13 cellular contexts compared by ENCODE assay signal in the genomic region with DNA sequence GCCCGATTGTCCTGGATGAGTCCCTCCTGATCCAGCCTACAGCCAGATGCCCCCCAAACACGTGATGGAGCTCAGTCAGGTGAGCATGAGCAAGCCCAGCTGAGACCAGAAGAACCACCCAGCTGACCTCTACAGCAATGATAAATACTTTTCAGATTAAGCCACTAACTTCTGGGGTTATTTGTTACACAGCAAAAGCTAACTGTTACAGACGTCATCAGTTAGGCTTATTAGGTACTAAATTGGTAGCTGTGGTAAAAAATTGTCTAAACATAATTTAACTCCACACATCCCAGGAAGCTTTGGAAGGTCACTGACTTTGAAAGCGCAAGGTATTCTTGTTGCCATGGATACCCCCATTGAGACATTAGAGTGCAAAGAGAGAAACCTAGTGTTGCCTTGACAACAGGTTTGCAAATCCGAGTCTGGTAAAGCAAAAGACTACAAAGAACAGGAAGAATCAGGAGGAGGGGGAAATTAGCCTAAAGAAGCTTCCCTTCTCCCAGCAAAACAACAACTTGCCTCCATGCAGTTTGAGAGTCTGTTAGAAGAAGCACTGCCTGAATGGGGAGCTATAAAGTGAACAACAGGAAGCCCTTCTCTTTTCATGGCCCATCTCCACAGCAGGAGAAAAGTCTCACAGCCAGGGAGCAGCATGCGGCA. TPM values are rescaled to one million over a fixed set of nuclear protein-coding genes. Genes with fewer than 3 reads are reported as not detected.
A peak's percentile ranks its signal among the peaks of the same experiment; 100 is the strongest.
DNase-seq lines count a peak whose midpoint lies in the region; ATAC-seq and TF ChIP-seq lines count a peak whose summit lies in the region.
"Had no signal": no experiment of that assay in that cellular context is flagged by ENCODE, and none has a peak within 500 bp of the region (broad histone marks: within the 10 kb centered on the region; RNA-seq: fewer than 3 reads in every experiment).

No MANE protein-coding gene starts in this region.

- no peak overlapping the region for H3K4me3 ChIP-seq in iPS DF 6.9 (ENCODE audit: low read length)
- no peak overlapping the region for H3K4me3 ChIP-seq in esophagus muscularis mucosa
- H3K4me3 ChIP-seq: esophagus squamous epithelium had no signal

- no peaks in the 10 kb centered on the region for H3K9me3 Mint-ChIP-seq in stimulated activated naive CD8-positive, alpha-beta T cell treated with anti-CD3 and anti-CD28 coated beads, Interleukin-15, Interleukin-2, amounts not matched to agents 100 ng/mL and 50 ng/mL, for 24 hours
- peaks cover 14% of the 10 kb centered on the region for H3K9me3 Mint-ChIP-seq in WTC11

- no peak for TF ChIP-seq POLR2A in esophagus muscularis mucosa (IDR thresholded peaks at IDR 0.05; ENCODE audit: low read depth)

- TF ChIP-seq EP300 in esophagus muscularis mucosa (IDR thresholded peaks at IDR 0.05) = no peak

- H3K27me3 ChIP-seq in iPS DF 6.9 (ENCODE audit: control insufficient read depth, insufficient read depth, low read length) (no peaks in the 10 kb centered on the region), esophagus muscularis mucosa (peaks cover 0 to 28% (median 0%) of the 10 kb centered on the region in 4 donors)

- TF ChIP-seq CTCF in WTC11 (IDR thresholded peaks at IDR 0.05) = no peak
- no peak for TF ChIP-seq CTCF in esophagus muscularis mucosa (IDR thresholded peaks at IDR 0.05)

- no peak for ATAC-seq in stimulated activated naive CD8-positive, alpha-beta T cell treated with anti-CD3 and anti-CD28 coated beads, Interleukin-15, Interleukin-2, amounts not matched to agents 100 U/mL and 50 U/mL, for 24 hours
- peak; percentile 75 for ATAC-seq in WTC11
- ATAC-seq: HCT116 had no signal

- no CpG with 5 or more reads among the region's 6 CpGs for WGBS in iPS DF 6.9 (ENCODE audit: insufficient coverage, insufficient read length)
- 60% methylated on average over 6 of the region's 6 CpGs for whole genome bisulfite sequencing in esophagus muscularis mucosa

- H3K27ac Mint-ChIP-seq in stimulated activated naive CD8-positive, alpha-beta T cell treated with anti-CD3 and anti-CD28 coated beads, Interleukin-15, Interleukin-2, amounts not matched to agents 100 ng/mL and 50 ng/mL, for 24 hours = peak overlapping the region; percentile 82
- H3K27ac Mint-ChIP-seq in WTC11 = peak overlapping the region; percentile 71

- peak overlapping the region; percentile 80 for H3K4me3 Mint-ChIP-seq in stimulated activated naive CD8-positive, alpha-beta T cell treated with anti-CD3 and anti-CD28 coated beads, Interleukin-15, Interleukin-2, amounts not matched to agents 100 ng/mL and 50 ng/mL, for 24 hours
- no peak overlapping the region for H3K4me3 Mint-ChIP-seq in WTC11
- H3K4me3 Mint-ChIP-seq: nephron had no signal

- intact Hi-C loops in esophagus muscularis mucosa (cut with DNase I) = no loop called here

- H3K36me3 Mint-ChIP-seq in stimulated activated naive CD8-positive, alpha-beta T cell treated with anti-CD3 and anti-CD28 coated beads, Interleukin-15, Interleukin-2, amounts not matched to agents 100 ng/mL and 50 ng/mL, for 24 hours (ENCODE audit: low read depth) = no peaks in the 10 kb centered on the region
- H3K36me3 Mint-ChIP-seq in WTC11 = peaks cover 13% of the 10 kb centered on the region

- POLR2A ChIA-PET in WTC11 (lab: Charles Lee) = interaction anchor here (0.8 to 1.0 kb wide), 2 partner anchors 17 to 34 kb away, joined by 3 to 4 read pairs; no protein-coding TSS in a partner anchor

- DNase-seq in stimulated activated naive CD8-positive, alpha-beta T cell treated with anti-CD3 and anti-CD28 coated beads, Interleukin-15, Interleukin-2, amounts not matched to agents 100 U/mL and 50 U/mL, for 24 hours = no peak
- DNase-seq in WTC11 (ENCODE audit: low spot score) (no peak), iPS DF 6.9 (ENCODE audit: low read depth, low spot score) (peak; percentile 39), esophagus muscularis mucosa (ENCODE audit: extremely low spot score) (no peak), pons (ENCODE audit: low spot score) (no peak), C1 segment of cervical spinal cord (lab: John Stamatoyannopoulos, UW) (no peak)
- no peak for DNase-seq in activated CD4-positive, CD25-positive, alpha-beta regulatory T cell (lab: John Stamatoyannopoulos, UW)
- DNase-seq: esophagus squamous epithelium; NCI-H1694 treated with DMSO at 0.1 percent for 48 hours; stimulated activated CD4-positive, alpha-beta T cell treated with anti-CD3 and anti-CD28 coated beads, Interleukin-12 subunit alpha, Interleukin-12 subunit beta, amount 100 ng/mL, for 4 hours had no signal

- no peaks in the 10 kb centered on the region for H3K27me3 Mint-ChIP-seq in stimulated activated naive CD8-positive, alpha-beta T cell treated with anti-CD3 and anti-CD28 coated beads, Interleukin-15, Interleukin-2, amounts not matched to agents 100 ng/mL and 50 ng/mL, for 24 hours
- peaks cover 7% of the 10 kb centered on the region for H3K27me3 Mint-ChIP-seq in WTC11 (ENCODE audit: low read depth)

- CTCF ChIA-PET in WTC11 (lab: Charles Lee) = interaction anchor here (0.8 to 2.2 kb wide), 16 partner anchors 15 to 374 kb away, joined by 3 to 15 read pairs (median 3); no protein-coding TSS in a partner anchor

- H3K36me3 ChIP-seq in iPS DF 6.9 (ENCODE audit: control insufficient read depth, insufficient read depth, low read length) (no peaks in the 10 kb centered on the region), esophagus muscularis mucosa (no peaks in the 10 kb centered on the region)
- H3K36me3 ChIP-seq: esophagus squamous epithelium had no signal

- H3K9me3 ChIP-seq in iPS DF 6.9 (ENCODE audit: control insufficient read depth, insufficient read depth, low read length) = no peaks in the 10 kb centered on the region
- peaks cover 0 to 8% (median 2%) of the 10 kb centered on the region in 4 donors for H3K9me3 ChIP-seq in esophagus muscularis mucosa
- H3K9me3 ChIP-seq: esophagus squamous epithelium had no signal

- H3K4me1 Mint-ChIP-seq in stimulated activated naive CD8-positive, alpha-beta T cell treated with anti-CD3 and anti-CD28 coated beads, Interleukin-15, Interleukin-2, amounts not matched to agents 100 ng/mL and 50 ng/mL, for 24 hours (ENCODE audit: low read depth) = peaks cover 96% of the 10 kb centered on the region
- peaks cover 56% of the 10 kb centered on the region for H3K4me1 Mint-ChIP-seq in WTC11

- 0 out of 2 replicates have a peak, but pooled peaks cover 2% of the 10 kb centered on the region for H3K4me1 ChIP-seq in iPS DF 6.9 (ENCODE audit: control insufficient read depth, insufficient read depth, low read length)
- no peaks in the 10 kb centered on the region for H3K4me1 ChIP-seq in esophagus muscularis mucosa
- H3K4me1 ChIP-seq: esophagus squamous epithelium had no signal

- H3K27ac ChIP-seq in iPS DF 6.9 (ENCODE audit: low read length) = peak overlapping the region; percentile 54
- no peak overlapping the region for H3K27ac ChIP-seq in esophagus muscularis mucosa (replicated peaks in 1 of 4)
- H3K27ac ChIP-seq: esophagus squamous epithelium had no signal

TF ChIP-seq in WTC11, 78 proteins besides CTCF, POLR2A, EP300 and RAD21:
- TF ChIP-seq, protein P1, sequence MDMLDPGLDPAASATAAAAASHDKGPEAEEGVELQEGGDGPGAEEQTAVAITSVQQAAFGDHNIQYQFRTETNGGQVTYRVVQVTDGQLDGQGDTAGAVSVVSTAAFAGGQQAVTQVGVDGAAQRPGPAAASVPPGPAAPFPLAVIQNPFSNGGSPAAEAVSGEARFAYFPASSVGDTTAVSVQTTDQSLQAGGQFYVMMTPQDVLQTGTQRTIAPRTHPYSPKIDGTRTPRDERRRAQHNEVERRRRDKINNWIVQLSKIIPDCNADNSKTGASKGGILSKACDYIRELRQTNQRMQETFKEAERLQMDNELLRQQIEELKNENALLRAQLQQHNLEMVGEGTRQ (CRISPR knock-in tag; IDR thresholded peaks at IDR 0.05) = peak; percentile 58
- no peak for TF ChIP-seq ZNF671 (CRISPR knock-in tag; IDR thresholded peaks at IDR 0.05)
- TF ChIP-seq, protein P2, sequence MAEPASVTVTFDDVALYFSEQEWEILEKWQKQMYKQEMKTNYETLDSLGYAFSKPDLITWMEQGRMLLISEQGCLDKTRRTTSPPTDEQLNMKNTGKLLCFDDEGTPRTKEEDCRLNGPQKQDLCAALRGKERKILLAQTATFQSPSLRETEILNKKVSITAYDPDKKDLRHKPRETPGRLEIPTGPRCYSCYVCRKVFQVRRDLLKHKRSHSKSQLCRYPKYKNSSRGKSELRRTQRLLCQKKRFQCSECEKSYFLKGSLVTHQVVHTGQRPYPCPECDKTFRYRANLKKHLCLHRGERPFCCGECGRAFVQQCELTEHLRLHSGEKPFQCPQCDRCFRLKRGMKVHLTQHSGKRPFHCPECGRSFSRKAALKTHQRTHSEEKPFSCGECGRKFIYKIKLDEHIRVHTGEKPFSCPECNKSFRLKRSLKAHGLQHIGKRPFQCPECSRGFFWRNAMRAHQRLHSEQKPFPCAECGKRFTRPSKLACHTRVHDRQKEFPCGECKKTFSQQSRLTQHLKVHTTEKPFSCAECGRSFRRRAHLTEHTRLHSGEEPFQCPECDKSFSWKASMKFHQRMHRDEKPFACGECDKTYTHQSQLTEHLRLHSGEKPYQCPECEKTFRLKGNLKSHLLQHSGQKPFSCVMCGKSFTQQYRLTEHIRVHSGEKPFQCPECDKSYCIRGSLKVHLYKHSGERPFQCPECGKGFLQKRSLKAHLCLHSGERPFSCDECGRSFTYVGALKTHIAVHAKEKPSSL (CRISPR knock-in tag; conservative IDR thresholded peaks at IDR 0.05) = no peak
- peak; percentile 91; the same call in 1 of the 2 replicates for TF ChIP-seq GTF2I (CRISPR knock-in tag; conservative IDR thresholded peaks at IDR 0.05)
- TF ChIP-seq, protein P3, sequence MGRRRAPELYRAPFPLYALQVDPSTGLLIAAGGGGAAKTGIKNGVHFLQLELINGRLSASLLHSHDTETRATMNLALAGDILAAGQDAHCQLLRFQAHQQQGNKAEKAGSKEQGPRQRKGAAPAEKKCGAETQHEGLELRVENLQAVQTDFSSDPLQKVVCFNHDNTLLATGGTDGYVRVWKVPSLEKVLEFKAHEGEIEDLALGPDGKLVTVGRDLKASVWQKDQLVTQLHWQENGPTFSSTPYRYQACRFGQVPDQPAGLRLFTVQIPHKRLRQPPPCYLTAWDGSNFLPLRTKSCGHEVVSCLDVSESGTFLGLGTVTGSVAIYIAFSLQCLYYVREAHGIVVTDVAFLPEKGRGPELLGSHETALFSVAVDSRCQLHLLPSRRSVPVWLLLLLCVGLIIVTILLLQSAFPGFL (CRISPR knock-in tag; IDR thresholded peaks at IDR 0.05; ENCODE audit: borderline replicate concordance) = no peak
TF ChIP-seq in WTC11: peak in this region for 2.

RNA-seq across cellular contexts. Expression of a gene that starts 41.8 kb away (rescaled TPM):
- total RNA-seq in WTC11 (2021) (0.02 to 0.04 TPM in 2 of 3 replicates, not detected in the other), esophagus muscularis mucosa (1 to 10 TPM in 1 of 4 donors, under 1 TPM in 3; 0.34 to 1.3 (median 0.56) TPM)
